In the genomic region with DNA sequence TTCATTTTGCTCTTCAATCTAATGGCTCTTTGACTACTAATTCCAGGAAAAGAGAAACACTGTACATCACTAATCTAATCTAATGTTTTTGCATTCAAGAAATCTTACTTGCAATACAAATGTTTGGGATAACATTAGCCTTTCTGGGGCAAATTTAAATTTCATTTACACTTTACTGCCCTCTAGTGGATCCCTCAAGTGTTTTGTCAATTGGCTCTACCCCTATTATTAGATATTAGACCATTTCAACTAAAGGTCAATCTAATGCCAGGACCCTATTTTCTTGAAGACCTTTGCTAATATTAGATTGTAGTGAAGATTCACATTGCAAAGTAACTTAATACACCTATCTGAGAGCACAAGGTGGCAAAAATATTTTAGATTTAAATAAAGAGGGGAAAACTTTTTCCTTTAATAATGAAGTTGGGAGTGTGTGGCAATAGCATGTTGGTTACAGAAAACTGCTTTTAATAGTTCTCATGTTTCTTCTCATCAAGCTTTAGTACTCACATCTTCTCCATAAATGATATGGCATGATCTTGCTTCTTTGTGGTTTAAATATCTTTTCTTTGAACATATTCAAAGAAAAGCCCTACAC, we compare ENCODE assay signal across 8 cellular contexts. TPM values are rescaled to one million over a fixed set of nuclear protein-coding genes. Genes with fewer than 3 reads are reported as not detected.
DNase-seq lines count a peak whose midpoint lies in the region; ATAC-seq, FAIRE-seq and TF ChIP-seq lines count a peak whose summit lies in the region.

No MANE protein-coding gene starts in this region.

- H3K36me3 ChIP-seq in OCI-LY3 (replicated peaks; ENCODE audit: low read depth, low read length) (no peaks in the 10 kb centered on the region), parathyroid adenoma (ENCODE audit: control insufficient read depth, insufficient read depth, low read length) (no peaks in the 10 kb centered on the region)

- no peak for TF ChIP-seq POLR2A in GM12892 (IDR thresholded peaks at IDR 0.05; ENCODE audit: low read depth, low read length)

- H3K27me3 ChIP-seq in OCI-LY3 (ENCODE audit: low read depth, low read length) (no peaks in the 10 kb centered on the region), parathyroid adenoma (ENCODE audit: control insufficient read depth, insufficient read depth, low read length) (no peaks in the 10 kb centered on the region)

- in situ Hi-C loops in ACHN (cut with HindIII; ENCODE audit: low pct_ligation_motif_present, low pct_unique_long_range_greater_than_20kb, low sequenced_read_pairs): no loop called here

- H3K4me1 ChIP-seq in OCI-LY3 (ENCODE audit: low read length) (peaks cover 5% of the 10 kb centered on the region), parathyroid adenoma (no peaks in the 10 kb centered on the region)

- peaks cover 7% of the 10 kb centered on the region for H3K4me1 Mint-ChIP-seq in endothelial cell (ENCODE audit: unreplicated experiment)

- H3K27ac Mint-ChIP-seq in endothelial cell (ENCODE audit: unreplicated experiment): no peak overlapping the region

- DNase-seq in ACHN (peak; percentile 52), GM12892 (ENCODE audit: insufficient read length) (no peak), endothelial cell (ENCODE audit: low spot score) (no peak), SKM-1 (lab: John Stamatoyannopoulos, UW; ENCODE audit: unreplicated experiment) (no peak)
- DNase-seq in activated naive CD4-positive, alpha-beta T cell (lab: John Stamatoyannopoulos, UW): no peak

- no peaks in the 10 kb centered on the region for H4K20me1 ChIP-seq in OCI-LY3 (ENCODE audit: insufficient read depth, low read length)

- H3K9me3 ChIP-seq in OCI-LY3 (ENCODE audit: insufficient read depth, low read length) (no peaks in the 10 kb centered on the region), parathyroid adenoma (ENCODE audit: control insufficient read depth, low read length) (no peaks in the 10 kb centered on the region)

- H3K27ac ChIP-seq in OCI-LY3 (ENCODE audit: low read length) (no peak overlapping the region), parathyroid adenoma (no peak overlapping the region)

- H3K4me2 ChIP-seq in OCI-LY3 (ENCODE audit: low read length) (no peak overlapping the region), parathyroid adenoma (ENCODE audit: low read length) (no peak overlapping the region)

- no peak overlapping the region for H3K4me3 Mint-ChIP-seq in endothelial cell (ENCODE audit: unreplicated experiment)

- TF ChIP-seq CTCF in OCI-LY3 (IDR thresholded peaks at IDR 0.05; ENCODE audit: low read depth, low read length): peak; percentile 79
- peak; percentile 73 for TF ChIP-seq CTCF in endothelial cell (IDR thresholded peaks at IDR 0.05; ENCODE audit: unreplicated experiment)
- TF ChIP-seq CTCF in parathyroid adenoma (IDR thresholded peaks at IDR 0.05): peak; percentile 59

- H3K9me3 Mint-ChIP-seq in endothelial cell (ENCODE audit: unreplicated experiment): no peaks in the 10 kb centered on the region

- peaks cover 7% of the 10 kb centered on the region for H3K27me3 Mint-ChIP-seq in endothelial cell (ENCODE audit: unreplicated experiment)

- FAIRE-seq in GM12892 (lab: Jason Lieb, UNC): peak; percentile 42

- H3K9ac ChIP-seq in OCI-LY3 (ENCODE audit: low read length): no peak overlapping the region
- no peak overlapping the region for H3K9ac ChIP-seq in parathyroid adenoma

- H3K4me3 ChIP-seq in OCI-LY3 (ENCODE audit: low read length): no peak overlapping the region
- H3K4me3 ChIP-seq in parathyroid adenoma (ENCODE audit: low read depth, low read length): no peak overlapping the region

- ATAC-seq in HG03108 (IDR thresholded peaks at IDR 0.05; ENCODE audit: unreplicated experiment): no peak

- H2AFZ ChIP-seq in OCI-LY3 (ENCODE audit: low read depth, low read length) (no peak overlapping the region), parathyroid adenoma (no peak overlapping the region)

- H3K79me2 ChIP-seq in OCI-LY3 (ENCODE audit: low read length) (no peaks in the 10 kb centered on the region), parathyroid adenoma (no peaks in the 10 kb centered on the region)

- peaks cover 4% of the 10 kb centered on the region for H3K36me3 Mint-ChIP-seq in endothelial cell (ENCODE audit: low read depth, unreplicated experiment)

RNA-seq across cellular contexts. Expression of a gene that starts 5.0 kb away (rescaled TPM):
- polyA plus RNA-seq in GM12892 (2012; ENCODE audit: missing spikeins): not detected
- total RNA-seq in endothelial cell (ENCODE audit: unreplicated experiment): 0.18 TPM

RNA-seq across cellular contexts. Expression of a gene that starts 11.6 kb away (rescaled TPM):
- polyA plus RNA-seq in GM12892 (2012; ENCODE audit: missing spikeins): 39.0 TPM
- 50.9 TPM for total RNA-seq in endothelial cell (ENCODE audit: unreplicated experiment)
